Comparison of ENCODE assay signal across 11 cellular contexts in genomic region chr4:97349468-97350186, GRCh38.
"Had no signal": no experiment of that assay in that cellular context is flagged by ENCODE, and none has a peak within 500 bp of the region (broad histone marks: within the 10 kb centered on the region; RNA-seq: fewer than 3 reads in every experiment).

No MANE protein-coding gene starts in this region.

- H3K36me3 ChIP-seq: gastroesophageal sphincter, pancreas had no signal

- H3K4me3 ChIP-seq: coronary artery, gastroesophageal sphincter, pancreas had no signal

- H3K4me1 ChIP-seq: gastroesophageal sphincter, pancreas had no signal

- DNase-seq: activated CD4-positive, alpha-beta T cell treated with anti-CD3 and anti-CD28 coated beads, Interleukin-2, amount 50 U/mL, for 1 hour; activated CD4-positive, CD25-positive, alpha-beta regulatory T cell; activated T-cell treated with anti-CD3 and anti-CD28 coated beads, Interleukin-2, amount 50 U/mL, for 1 hour; central memory CD4-positive, alpha-beta T cell; effector memory CD4-positive, alpha-beta T cell; pancreas; stimulated activated CD4-positive, alpha-beta T cell treated with anti-CD3 and anti-CD28 coated beads, Interleukin-2, amount 100 ng/mL, for 48 hours; stimulated activated naive CD4-positive, alpha-beta T cell treated with Interleukin-2 at 50 U/mL for 16 hours had no signal

- H3K27me3 ChIP-seq: gastroesophageal sphincter, pancreas had no signal

- H3K27ac ChIP-seq: coronary artery, epithelial cell of prostate, gastroesophageal sphincter, pancreas had no signal

- H3K9me3 ChIP-seq: gastroesophageal sphincter, pancreas had no signal
